8 cellular contexts compared by ENCODE assay signal in genomic region chr15:60520825-60521368, GRCh38. TPM values are rescaled to one million over a fixed set of nuclear protein-coding genes. Genes with fewer than 3 reads are reported as not detected.
DNase-seq lines count a peak whose midpoint lies in the region; ATAC-seq and TF ChIP-seq lines count a peak whose summit lies in the region.

No MANE protein-coding gene starts in this region.

- ATAC-seq in HG02642 (IDR thresholded peaks at IDR 0.05; ENCODE audit: poor library complexity, unreplicated experiment) (peak; percentile 69), right lobe of liver (peak; percentile 75 to 84 (median 78)), GM18858 (IDR thresholded peaks at IDR 0.05; ENCODE audit: unreplicated experiment) (no peak)

- DNase-seq in DMS153 treated with DMSO at 0.1 percent for 48 hours (lab: John Stamatoyannopoulos, UW; ENCODE audit: unreplicated experiment) (peak; percentile 26), NCI-H2227 (lab: John Stamatoyannopoulos, UW; ENCODE audit: unreplicated experiment) (peak; percentile 61), choroid plexus epithelial cell (ENCODE audit: low read depth) (peak; percentile 83), right lobe of liver (peak in 2 of 3 donors; percentile 63 to 64)
- DNase-seq in activated CD4-positive, alpha-beta T cell treated with anti-CD3 and anti-CD28 coated beads for 24 hours (ENCODE audit: low read depth in 2 of 2): peak; percentile 70 to 77
- DNase-seq in stimulated activated CD8-positive, alpha-beta memory T cell treated with anti-CD3 and anti-CD28 coated beads, Interleukin-15, amount 100 ng/mL, for 1 hour (ENCODE audit: low read depth): peak; percentile 71

- intact Hi-C loops in right lobe of liver (cut with DNase I): loop anchor here in 1 of 2 donors (10.0 kb wide), 1 partner anchor 64 kb away; no protein-coding TSS in a partner anchor

- H3K36me3 ChIP-seq in right lobe of liver: peaks cover 0 to 6% (median 2%) of the 10 kb centered on the region in 4 donors

- peak; percentile 91 for TF ChIP-seq CTCF in choroid plexus epithelial cell (conservative IDR thresholded peaks at IDR 0.05; ENCODE audit: low read depth, low read length)
- peak; percentile 83 to 88 (median 87) for TF ChIP-seq CTCF in right lobe of liver (IDR thresholded peaks at IDR 0.05)

- peaks cover 0 to 6% (median under 1%) of the 10 kb centered on the region in 4 donors for H3K4me1 ChIP-seq in right lobe of liver

- no peaks in the 10 kb centered on the region for H3K9me3 ChIP-seq in right lobe of liver

- no peak overlapping the region for H3K27ac ChIP-seq in right lobe of liver

- H3K4me3 ChIP-seq in choroid plexus epithelial cell (ENCODE audit: low read depth, low read length) (no peak overlapping the region), right lobe of liver (no peak overlapping the region)

- TF ChIP-seq POLR2A in right lobe of liver (IDR thresholded peaks at IDR 0.05): no peak

- 67% methylated on average over 7 of the region's 8 CpGs for WGBS in right lobe of liver (ENCODE audit: insufficient coverage, low coverage, low lambda C conversion rate, missing lambda C conversion rate)

- no peaks in the 10 kb centered on the region for H3K27me3 ChIP-seq in right lobe of liver

RNA-seq across cellular contexts. Expression of gene ICE2, which starts 42.0 kb away (rescaled TPM):
- total RNA-seq in right lobe of liver: 10 to 100 TPM; 13.1 to 31.7 (median 17.6) TPM

Comparison
In these comparisons a context has a peak if more than half of its experiments do, and no peak if none do; other contexts are left out.
1. DNase-seq: peak in every context shown above with its lines; median percentile 83 in choroid plexus epithelial cell; 74 in activated CD4-positive, alpha-beta T cell treated with anti-CD3 and anti-CD28 coated beads for 24 hours; 71 in stimulated activated CD8-positive, alpha-beta memory T cell treated with anti-CD3 and anti-CD28 coated beads, Interleukin-15, amount 100 ng/mL, for 1 hour; 64 in right lobe of liver; 61 in NCI-H2227; 26 in DMS153 treated with DMSO at 0.1 percent for 48 hours.